ENCODE assay signal across 23 cellular contexts in the genomic region with DNA sequence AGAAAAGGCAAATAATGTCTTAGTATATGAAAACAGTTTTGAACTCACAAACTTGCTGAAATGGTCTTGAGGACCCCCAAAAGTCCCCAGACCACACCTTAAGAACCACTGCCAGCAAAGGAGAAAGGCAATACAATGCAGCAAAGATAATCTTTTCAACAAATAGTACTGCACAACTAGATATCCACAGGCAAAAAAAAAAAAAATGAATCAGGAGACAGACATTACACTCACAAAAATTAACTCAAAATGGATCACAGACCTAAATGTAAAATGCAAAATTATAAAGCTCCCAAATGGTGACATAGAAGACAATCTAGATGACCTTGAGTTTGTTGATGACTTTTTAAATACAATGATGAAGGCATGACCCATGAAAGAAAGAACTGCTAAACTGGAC. TPM values are rescaled to one million over a fixed set of nuclear protein-coding genes. Genes with fewer than 3 reads are reported as not detected.
A peak's percentile ranks its signal among the peaks of the same experiment; 100 is the strongest.
DNase-seq lines count a peak whose midpoint lies in the region; ATAC-seq lines count a peak whose summit lies in the region.
"Had no signal": no experiment of that assay in that cellular context is flagged by ENCODE, and none has a peak within 500 bp of the region (broad histone marks: within the 10 kb centered on the region; RNA-seq: fewer than 3 reads in every experiment).

No MANE protein-coding gene starts in this region.

- H2BK120ac ChIP-seq in trophoblast cell (ENCODE audit: insufficient read depth, low read length, poor library complexity), result no peak overlapping the region

- H3K36me3 Mint-ChIP-seq in activated T-cell treated with anti-CD3 and anti-CD28 coated beads, Interleukin-2, amount 50 U/mL, for 24 hours (ENCODE audit: low read depth), result peaks cover 71% of the 10 kb centered on the region
- peaks cover 9% of the 10 kb centered on the region for H3K36me3 Mint-ChIP-seq in central memory CD8-positive, alpha-beta T cell (ENCODE audit: insufficient read depth)

- no peak overlapping the region for H3K18ac ChIP-seq in trophoblast cell (ENCODE audit: low read length)

- no peaks in the 10 kb centered on the region for H3K27me3 Mint-ChIP-seq in activated T-cell treated with anti-CD3 and anti-CD28 coated beads, Interleukin-2, amount 50 U/mL, for 24 hours
- no peaks in the 10 kb centered on the region for H3K27me3 Mint-ChIP-seq in central memory CD8-positive, alpha-beta T cell
- H3K27me3 Mint-ChIP-seq: brain had no signal

- H3K14ac ChIP-seq in trophoblast cell (ENCODE audit: low read length), result no peak overlapping the region

- H4K12ac ChIP-seq in trophoblast cell (ENCODE audit: low read depth, low read length), result no peak overlapping the region

- in situ Hi-C loops in HAP-1 (cut with MboI; ENCODE audit: low sequenced_read_pairs), result no loop called here

- intact Hi-C loops in Right ventricle myocardium superior (cut with DNase I), result no loop called here

- H3K4me2 ChIP-seq in Karpas-422 (ENCODE audit: low read depth, low read length, poor library complexity, severe bottlenecking) (peak overlapping the region; percentile 15), trophoblast cell (ENCODE audit: low read length) (no peak overlapping the region)

- peaks cover 99% of the 10 kb centered on the region for H3K79me2 ChIP-seq in Karpas-422 (ENCODE audit: low read length)
- peaks cover 25% of the 10 kb centered on the region for H3K79me2 ChIP-seq in trophoblast cell (ENCODE audit: control insufficient read depth, insufficient read depth, low read length, poor library complexity)

- H3K4me3 Mint-ChIP-seq in activated T-cell treated with anti-CD3 and anti-CD28 coated beads, Interleukin-2, amount 50 U/mL, for 24 hours, result peak overlapping the region; percentile 44
- peak overlapping the region; percentile 81 for H3K4me3 Mint-ChIP-seq in central memory CD8-positive, alpha-beta T cell

- no peak overlapping the region for H4K91ac ChIP-seq in trophoblast cell (ENCODE audit: low read depth, low read length)

- H3K27me3 ChIP-seq in Karpas-422 (ENCODE audit: low read length) (no peaks in the 10 kb centered on the region), trophoblast cell (ENCODE audit: insufficient read depth, low read length) (no peaks in the 10 kb centered on the region), HAP-1 (ENCODE audit: low read depth) (no peaks in the 10 kb centered on the region)
- H3K27me3 ChIP-seq: gastroesophageal sphincter had no signal

- peak overlapping the region; percentile 99 for H3K4ac ChIP-seq in trophoblast cell (ENCODE audit: low read depth, low read length)

- peak overlapping the region; percentile 89 for H3K27ac Mint-ChIP-seq in activated T-cell treated with anti-CD3 and anti-CD28 coated beads, Interleukin-2, amount 50 U/mL, for 24 hours
- H3K27ac Mint-ChIP-seq in central memory CD8-positive, alpha-beta T cell (ENCODE audit: low read depth), result peak overlapping the region; percentile 98

- peaks cover 16% of the 10 kb centered on the region; the same call in 1 of the 2 replicates for H3K36me3 ChIP-seq in Karpas-422 (ENCODE audit: insufficient read depth, low read length)
- H3K36me3 ChIP-seq in trophoblast cell (ENCODE audit: control insufficient read depth in 1 of 2, insufficient read depth in 2 of 2, low read length in 2 of 2), result peaks cover 0 to 4% of the 10 kb centered on the region in 2 experiments
- H3K36me3 ChIP-seq in HAP-1 (replicated peaks), result no peaks in the 10 kb centered on the region
- H3K36me3 ChIP-seq: gastroesophageal sphincter, WERI-Rb-1 had no signal

- 0 out of 2 replicates have a peak overlapping the region, but pooled peaks have one; percentile 0 for H3K27ac ChIP-seq in Karpas-422 (ENCODE audit: low read length)
- H3K27ac ChIP-seq in trophoblast cell (ENCODE audit: low read depth, low read length), result no peak overlapping the region
- H3K27ac ChIP-seq: gastroesophageal sphincter, WERI-Rb-1 had no signal

- H2AFZ ChIP-seq in Karpas-422 (ENCODE audit: low read length) (no peak overlapping the region), trophoblast cell (ENCODE audit: insufficient read depth, low read length, poor library complexity) (no peak overlapping the region)

- no peaks in the 10 kb centered on the region for H3K79me1 ChIP-seq in trophoblast cell (ENCODE audit: low read length)

- peaks cover 86% of the 10 kb centered on the region for H3K4me1 Mint-ChIP-seq in activated T-cell treated with anti-CD3 and anti-CD28 coated beads, Interleukin-2, amount 50 U/mL, for 24 hours (ENCODE audit: low read depth)
- H3K4me1 Mint-ChIP-seq in central memory CD8-positive, alpha-beta T cell, result peaks cover 79% of the 10 kb centered on the region

- ATAC-seq in central memory CD8-positive, alpha-beta T cell (replicated peaks; ENCODE audit: extremely low read depth, poor library complexity, severe bottlenecking), result no peak
- ATAC-seq in Right ventricle myocardium superior (ENCODE audit: poor library complexity) (no peak), HG02763 (IDR thresholded peaks at IDR 0.05; ENCODE audit: unreplicated experiment) (no peak)
- ATAC-seq: activated naive CD4-positive, alpha-beta T cell treated with anti-CD3 and anti-CD28 coated beads, Interleukin-2, amount 50 U/mL, for 72 hours; gastroesophageal sphincter; left colon; Right ventricle myocardium inferior had no signal

- H3K9me2 ChIP-seq in Karpas-422 (replicated peaks; ENCODE audit: insufficient read depth, low read length), result no peaks in the 10 kb centered on the region

- no peak overlapping the region for H2BK5ac ChIP-seq in trophoblast cell (ENCODE audit: low read depth, low read length, poor library complexity)

- no peak overlapping the region for H3K23ac ChIP-seq in trophoblast cell (ENCODE audit: low read length)

- H2BK12ac ChIP-seq in trophoblast cell (ENCODE audit: low read length), result no peak overlapping the region

- H2AK5ac ChIP-seq in trophoblast cell (ENCODE audit: low read length), result no peak overlapping the region

- H3K9me3 ChIP-seq in Karpas-422 (ENCODE audit: low read length), result no peaks in the 10 kb centered on the region
- H3K9me3 ChIP-seq in trophoblast cell (ENCODE audit: insufficient read depth, low read depth, low read length), result no peaks in the 10 kb centered on the region
- H3K9me3 ChIP-seq in HAP-1, result no peaks in the 10 kb centered on the region
- H3K9me3 ChIP-seq: gastroesophageal sphincter had no signal

- H3K9ac ChIP-seq in Karpas-422 (ENCODE audit: low read length) (no peak overlapping the region), trophoblast cell (ENCODE audit: low read length) (no peak overlapping the region)

- DNase-seq in activated T-cell treated with anti-CD3 and anti-CD28 coated beads, Interleukin-2, amount 50 U/mL, for 24 hours, result no peak
- no peak for DNase-seq in activated T-cell treated with anti-CD3 and anti-CD28 coated beads, Interleukin-2, amount 50 U/mL, for 48 hours
- DNase-seq in Karpas-422, result no peak
- no peak for DNase-seq in central memory CD8-positive, alpha-beta T cell (ENCODE audit: low spot score in 2 of 2)
- no peak for DNase-seq in trophoblast cell
- no peak for DNase-seq in Right ventricle myocardium superior
- no peak for DNase-seq in HAP-1 (ENCODE audit: low spot score in 2 of 2)
- DNase-seq: ACHN; dermis blood vessel endothelial cell; DMS79 treated with DMSO at 0.1 percent for 48 hours; erythroblast; GOT3; left colon; midbrain; NCI-H2029; retina; stimulated activated naive CD4-positive, alpha-beta T cell treated with Interleukin-2 at 50 U/mL for 16 hours; WERI-Rb-1 had no signal

- peaks cover 70% of the 10 kb centered on the region for H3K4me1 ChIP-seq in Karpas-422 (ENCODE audit: low read length)
- peaks cover 5% of the 10 kb centered on the region in 2 experiments for H3K4me1 ChIP-seq in trophoblast cell (ENCODE audit: control insufficient read depth in 1 of 2, insufficient read depth in 2 of 2, low read length in 2 of 2)
- H3K4me1 ChIP-seq in HAP-1, result peaks cover 31% of the 10 kb centered on the region

- peaks cover 5% of the 10 kb centered on the region for H3K9me3 Mint-ChIP-seq in activated T-cell treated with anti-CD3 and anti-CD28 coated beads, Interleukin-2, amount 50 U/mL, for 24 hours
- H3K9me3 Mint-ChIP-seq in central memory CD8-positive, alpha-beta T cell, result no peaks in the 10 kb centered on the region

- H4K8ac ChIP-seq in trophoblast cell (ENCODE audit: low read depth, low read length), result no peak overlapping the region

- H4K20me1 ChIP-seq in Karpas-422 (ENCODE audit: insufficient read depth, low read depth, low read length), result peaks cover 91% of the 10 kb centered on the region

- H3K4me3 ChIP-seq in Karpas-422 (ENCODE audit: low read length) (no peak overlapping the region), trophoblast cell (ENCODE audit: low read depth, low read length) (no peak overlapping the region), HAP-1 (no peak overlapping the region)
- H3K4me3 ChIP-seq: gastroesophageal sphincter had no signal

RNA-seq across cellular contexts. Expression of gene PICALM, which starts 8.3 kb away (rescaled TPM):
- 231 and 566 TPM in 2 replicates for total RNA-seq in Karpas-422 (2014; rRNA removed; shearing (Covaris generic); ENCODE audit: low replicate concordance)
- 195 and 196 TPM in 2 replicates for polyA plus RNA-seq in trophoblast cell (2013)
- total RNA-seq in Right ventricle myocardium superior, result 119 TPM
